In the genomic region with DNA sequence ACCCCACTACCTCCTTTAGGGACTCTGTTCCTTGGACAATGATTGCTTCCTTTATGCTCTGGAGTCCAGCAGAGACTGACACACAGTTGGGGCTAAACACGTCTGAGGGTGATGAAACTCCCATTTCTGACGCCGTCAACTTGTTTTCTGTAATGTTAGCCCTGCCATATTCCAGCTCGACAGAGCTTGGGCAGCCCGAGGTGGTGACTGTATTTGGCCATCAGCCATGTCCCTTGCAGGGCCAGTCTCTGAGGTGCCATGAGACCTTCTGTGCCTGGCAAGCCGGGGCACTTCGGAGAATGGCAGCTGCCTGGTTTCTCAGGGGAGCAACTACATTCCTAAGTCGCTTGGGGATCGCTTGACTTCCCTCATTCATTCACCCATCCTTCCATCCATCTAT, we compare ENCODE assay signal across 19 cellular contexts.
"Had no signal": no experiment of that assay in that cellular context is flagged by ENCODE, and none has a peak within 500 bp of the region (broad histone marks: within the 10 kb centered on the region; RNA-seq: fewer than 3 reads in every experiment).

No MANE protein-coding gene starts in this region.

- DNase-seq: activated CD4-positive, alpha-beta memory T cell treated with anti-CD3 and anti-CD28 coated beads for 36 hours; activated CD4-positive, alpha-beta T cell treated with anti-CD3 and anti-CD28 coated beads for 48 hours; activated CD4-positive, CD25-positive, alpha-beta regulatory T cell; activated gamma-delta T cell; activated naive CD4-positive, alpha-beta T cell treated with anti-CD3 and anti-CD28 coated beads, Interleukin-2, amount 50 U/mL, for 16 hours; activated naive CD8-positive, alpha-beta T cell treated with anti-CD3 and anti-CD28 coated beads, Interleukin-2, amount 50 U/mL, for 24 hours; activated T-cell treated with anti-CD3 and anti-CD28 coated beads, Interleukin-2, amount 50 U/mL, for 48 hours; dorsolateral prefrontal cortex; effector memory CD8-positive, alpha-beta T cell; kidney; natural killer cell; stimulated activated CD4-positive, alpha-beta T cell treated with anti-CD3 and anti-CD28 coated beads, Interleukin-1b, Interleukin-23, amount 100 ng/mL, for 48 hours; substantia nigra; SW 1271; T-helper 17 cell had no signal

- H3K4me3 ChIP-seq: cardiac muscle cell, dorsolateral prefrontal cortex, esophagus muscularis mucosa, skin epidermis, tibial artery had no signal

- ATAC-seq: activated naive CD8-positive, alpha-beta T cell treated with anti-CD3 and anti-CD28 coated beads, Interleukin-2, amount 50 U/mL, for 24 hours; effector memory CD8-positive, alpha-beta T cell; natural killer cell; T-helper 17 cell had no signal

- H3K9me3 ChIP-seq: esophagus muscularis mucosa, tibial artery had no signal

- H3K36me3 ChIP-seq: cardiac muscle cell, esophagus muscularis mucosa, tibial artery had no signal

- H3K27ac ChIP-seq: cardiac muscle cell, dorsolateral prefrontal cortex, esophagus muscularis mucosa, skin epidermis, tibial artery had no signal

- H3K27me3 ChIP-seq: cardiac muscle cell, esophagus muscularis mucosa had no signal
